ENCODE assay signal across 23 cellular contexts in the genomic region with DNA sequence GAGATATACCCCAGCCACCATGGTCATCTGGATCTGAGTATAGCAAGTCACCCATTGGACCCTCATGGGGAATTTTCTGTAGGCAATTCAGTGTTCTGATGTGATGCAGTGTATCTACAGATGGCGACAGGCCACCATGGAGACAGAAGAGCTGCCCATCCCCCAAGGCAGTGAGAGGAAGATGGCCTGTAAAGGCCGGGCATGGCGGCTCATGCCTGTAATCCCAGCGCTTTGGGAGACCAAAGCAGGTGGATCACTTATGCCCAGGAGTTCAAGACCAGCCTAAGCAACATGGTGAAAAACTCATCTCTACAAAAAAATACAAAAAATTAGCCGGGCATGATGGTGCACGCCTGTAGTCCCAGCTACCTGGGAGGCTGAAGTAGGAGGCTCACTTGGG.
"Had no signal": no experiment of that assay in that cellular context is flagged by ENCODE, and none has a peak within 500 bp of the region (broad histone marks: within the 10 kb centered on the region; RNA-seq: fewer than 3 reads in every experiment).

No MANE protein-coding gene starts in this region.

- FAIRE-seq: RCC 7860 had no signal

- H3K4me3 ChIP-seq: PC-9, SJSA1, SK-N-MC had no signal

- H3K27ac ChIP-seq: PC-9, SJSA1, SK-N-MC had no signal

- H3K4me2 ChIP-seq: PC-9 had no signal

- H2AFZ ChIP-seq: PC-9 had no signal

- H3K27me3 ChIP-seq: SJSA1 had no signal

- H3K36me3 ChIP-seq: SJSA1 had no signal

- H3K9me3 ChIP-seq: SJSA1 had no signal

- DNase-seq: KBM-7, MV-4-11, NCI-H1048, NCI-H1105, NCI-H1417, NCI-H1436 treated with DMSO at 0.1 percent for 48 hours, NCI-H1694, NCI-H187 treated with DMSO at 0.1 percent for 48 hours, NCI-H2029 treated with DMSO at 0.1 percent for 48 hours, NCI-H2171 treated with DMSO at 0.1 percent for 48 hours, NCI-H345, NCI-H446 treated with DMSO at 0.1 percent for 48 hours, NCI-H510A treated with DMSO at 0.1 percent for 48 hours, NCI-H526, OCI-M1, PC-9, Right ventricle myocardium superior, RPMI8226, SIG-M5, T-helper 2 cell had no signal
